8 cellular contexts compared by ENCODE assay signal in the genomic region with DNA sequence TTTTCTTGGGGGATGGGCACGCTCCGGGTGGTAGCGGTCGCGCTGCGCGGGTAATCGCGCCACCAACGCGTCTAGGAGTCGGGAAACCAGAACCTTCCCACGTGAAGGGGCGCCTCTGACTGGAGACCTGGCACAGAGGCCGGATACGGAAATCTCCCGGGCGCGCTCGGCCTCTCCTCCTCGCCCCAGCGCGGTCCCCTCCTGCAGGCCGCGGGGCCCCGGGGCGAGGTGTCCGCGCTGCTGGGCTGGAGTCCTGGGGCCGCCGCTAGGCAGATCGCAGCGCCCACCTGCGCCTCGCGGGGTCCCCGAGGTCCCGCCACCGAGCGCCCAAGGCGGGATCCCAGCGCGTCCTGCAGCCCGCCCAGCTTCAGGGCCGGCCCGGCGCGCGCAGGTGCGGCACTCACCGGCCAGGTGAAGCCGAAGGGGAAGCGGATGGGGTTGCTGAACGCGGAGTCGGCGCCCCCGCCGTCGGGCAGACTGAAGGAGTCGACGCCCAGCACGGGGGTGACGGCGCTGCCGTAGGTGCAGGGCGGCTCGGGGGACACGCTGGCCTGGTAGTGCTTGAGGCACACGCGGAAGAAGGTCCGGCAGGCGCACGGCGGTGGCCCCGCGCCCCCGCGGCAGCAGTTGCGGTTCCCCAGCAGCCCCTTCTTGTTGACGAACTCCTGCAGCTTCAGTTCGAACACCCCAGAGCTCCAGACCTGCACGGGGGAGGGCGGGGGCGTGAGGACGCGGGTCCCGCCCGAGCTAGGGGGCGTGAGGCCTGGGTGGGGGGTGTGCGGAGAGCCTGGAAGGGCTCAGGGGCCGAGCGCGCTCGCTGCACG. TPM values are rescaled to one million over a fixed set of nuclear protein-coding genes. Genes with fewer than 3 reads are reported as not detected.
A peak's percentile ranks its signal among the peaks of the same experiment; 100 is the strongest.
DNase-seq lines count a peak whose midpoint lies in the region; ATAC-seq and TF ChIP-seq lines count a peak whose summit lies in the region.

No MANE protein-coding gene starts in this region.

- intact Hi-C loops in PC-3 (cut with micrococcal nuclease) = no loop called here

- DNase-seq in COLO668 (lab: John Stamatoyannopoulos, UW; ENCODE audit: unreplicated experiment) (peak; percentile 65), PC-3 (no peak), epithelial cell of esophagus (ENCODE audit: low read depth) (peak; percentile 27), osteoblast (ENCODE audit: insufficient read length, low spot score, missing footprints) (peak; percentile 80), AG08396 (ENCODE audit: low spot score) (no peak), NCI-H1930 (lab: John Stamatoyannopoulos, UW) (no peak)

- H3K27me3 ChIP-seq in PC-3 (ENCODE audit: low read length) (peaks cover 40% of the 10 kb centered on the region), osteoblast (ENCODE audit: insufficient read depth, low read length) (peaks cover 70% of the 10 kb centered on the region)

- no peaks in the 10 kb centered on the region for H3K9me2 ChIP-seq in PC-3 (replicated peaks; ENCODE audit: low read length)

- POLR2A ChIA-PET in PC-3 (lab: Charles Lee; ENCODE audit: unreplicated experiment) = no interaction called here

- CTCF ChIA-PET in PC-3 (lab: Charles Lee) = no interaction called here

- H3K4me2 ChIP-seq in PC-3 (ENCODE audit: low read length) = peak overlapping the region; percentile 90
- peak overlapping the region; percentile 81 for H3K4me2 ChIP-seq in osteoblast (ENCODE audit: insufficient read depth, low read length)

- H3K4me1 ChIP-seq in PC-3 (ENCODE audit: insufficient read depth, low read length) (peaks cover 7% of the 10 kb centered on the region), osteoblast (ENCODE audit: insufficient read depth, low read length) (no peaks in the 10 kb centered on the region)

- TF ChIP-seq CTCF in PC-3 (conservative IDR thresholded peaks at IDR 0.05; ENCODE audit: low read depth, low read length) = no peak
- TF ChIP-seq CTCF in epithelial cell of esophagus (IDR thresholded peaks at IDR 0.05; ENCODE audit: insufficient read depth, low read depth, low read length, missing control alignments) = no peak
- no peak for TF ChIP-seq CTCF in osteoblast (IDR thresholded peaks at IDR 0.05; ENCODE audit: extremely low read depth, low read depth, low read length)

- BruUV-seq in PC-3 (replicated peaks; lab: Mats Ljungman, UMichigan) = no TSS peak

- H2AFZ ChIP-seq in PC-3 (ENCODE audit: low read length) (peak overlapping the region; percentile 61), osteoblast (ENCODE audit: low read length) (no peak overlapping the region)

- H3K36me3 ChIP-seq in PC-3 (ENCODE audit: low read depth, low read length) (no peaks in the 10 kb centered on the region), osteoblast (ENCODE audit: insufficient read depth, low read length) (no peaks in the 10 kb centered on the region)

- H3K9ac ChIP-seq in PC-3 (ENCODE audit: low read length) = no peak overlapping the region

- no peaks in the 10 kb centered on the region for H3F3A ChIP-seq in PC-3 (ENCODE audit: low read length, unreplicated experiment)

- H3K79me2 ChIP-seq in PC-3 (ENCODE audit: low read length) (no peaks in the 10 kb centered on the region), osteoblast (ENCODE audit: insufficient read depth, low read length) (no peaks in the 10 kb centered on the region)

- H3K4me3 ChIP-seq in PC-3 (ENCODE audit: low read length) (peak overlapping the region; percentile 75), epithelial cell of esophagus (ENCODE audit: low read length) (peak overlapping the region; percentile 72), osteoblast (ENCODE audit: insufficient read depth, low read length) (peak overlapping the region; percentile 75)

- H3K9me3 ChIP-seq in PC-3 (ENCODE audit: low read length) = no peaks in the 10 kb centered on the region
- H3K9me3 ChIP-seq in osteoblast (ENCODE audit: low read depth, low read length) = no peaks in the 10 kb centered on the region

- H4K20me1 ChIP-seq in PC-3 (ENCODE audit: low read length) (no peaks in the 10 kb centered on the region), osteoblast (ENCODE audit: insufficient read depth, low read length) (no peaks in the 10 kb centered on the region)

- ATAC-seq in PC-3 (0 out of 2 replicates have a peak, but pooled peaks have one; percentile 6), GM18867 (IDR thresholded peaks at IDR 0.05; ENCODE audit: unreplicated experiment) (no peak), GM18873 (IDR thresholded peaks at IDR 0.05; ENCODE audit: low FRiP score, unreplicated experiment) (no peak)

- no peak overlapping the region for H3K27ac ChIP-seq in PC-3 (ENCODE audit: low read length)
- H3K27ac ChIP-seq in osteoblast (ENCODE audit: low read depth, low read length) = no peak overlapping the region

RNA-seq across cellular contexts. Expression of gene DLL1, which starts 1.6 kb away (rescaled TPM):
- 0.84 and 1.2 TPM in 2 replicates for total RNA-seq in PC-3 (2014; rRNA removed)
- total RNA-seq in osteoblast = 0.29 and 0.36 TPM in 2 replicates

RNA-seq across cellular contexts. Expression of gene FAM120B, which starts 17.2 kb away (rescaled TPM):
- total RNA-seq in PC-3 (2014; rRNA removed) (8.7 and 11.5 TPM in 2 replicates), osteoblast (13.4 and 17.1 TPM in 2 replicates)

Comparison
In these comparisons a context has a peak if more than half of its experiments do, and no peak if none do; other contexts are left out.
1. DNase-seq: peak in COLO668 (single experiment), epithelial cell of esophagus (single experiment) and osteoblast (single experiment); none in PC-3 (single experiment), AG08396 (single experiment) and NCI-H1930 (0 of 2).
2. Peak in every context shown above with its lines, with median percentiles within 50 percentile points of each other: H3K4me3 ChIP-seq.